In genomic region chr6:100038546-100038945, GRCh38 we compare ENCODE assay signal across 14 cellular contexts. TPM values are rescaled to one million over a fixed set of nuclear protein-coding genes. Genes with fewer than 3 reads are reported as not detected.
"Had no signal": no experiment of that assay in that cellular context is flagged by ENCODE, and none has a peak within 500 bp of the region (broad histone marks: within the 10 kb centered on the region; RNA-seq: fewer than 3 reads in every experiment).

No MANE protein-coding gene starts in this region.

RNA-seq across cellular contexts. Expression of gene MCHR2, which starts 44.5 kb away (rescaled TPM):
- total RNA-seq: subcutaneous adipose tissue, suprapubic skin, thoracic aorta, thyroid gland, tibial nerve, transverse colon, upper lobe of left lung, upper lobe of right lung, ureter, uterus, vagina had no signal
- polyA plus RNA-seq: stomach, thymus, urinary bladder had no signal
